ENCODE assay signal across 1 cellular context in the genomic region with DNA sequence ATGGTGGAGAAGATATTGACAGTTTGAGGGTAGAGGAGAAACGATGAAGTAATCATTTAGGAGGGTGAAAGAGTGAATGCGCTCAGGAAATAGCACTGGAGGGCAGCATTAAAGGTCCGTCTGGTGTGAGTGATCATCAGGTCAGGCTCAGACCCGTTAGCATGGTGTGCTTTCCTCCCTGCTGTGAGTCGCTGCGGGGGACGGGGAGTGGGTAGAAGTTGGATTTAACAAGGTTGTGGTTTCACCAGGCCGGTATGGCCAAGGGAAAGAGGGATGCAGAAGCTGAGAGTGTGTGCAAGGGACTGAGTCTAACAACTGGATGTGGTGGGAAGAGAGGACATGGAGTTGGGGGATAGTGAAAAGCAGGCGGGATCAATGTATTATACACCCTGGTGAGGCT.
TF ChIP-seq lines count a peak whose summit lies in the region.

No MANE protein-coding gene starts in this region.

TF ChIP-seq in HEK293, 187 proteins besides CTCF, POLR2A, EP300 and RAD21 (continued from another document):
- TF ChIP-seq ZNF560 (tag by site-specific recombination; IDR thresholded peaks at IDR 0.05; ENCODE audit: borderline replicate concordance) (no peak), AEBP2 (tag by site-specific recombination; IDR thresholded peaks at IDR 0.05; ENCODE audit: borderline replicate concordance) (no peak), ZNF629 (tag by site-specific recombination; IDR thresholded peaks at IDR 0.05) (no peak), ZNF514 (tag by site-specific recombination; IDR thresholded peaks at IDR 0.05) (no peak), ZNF169 (tag by site-specific recombination; IDR thresholded peaks at IDR 0.05) (no peak), KLF8 (tag by site-specific recombination; IDR thresholded peaks at IDR 0.05) (no peak), ZFHX2 (tag by site-specific recombination; conservative IDR thresholded peaks at IDR 0.05) (peak; percentile 69), EGR2 (tag by site-specific recombination; IDR thresholded peaks at IDR 0.05; ENCODE audit: low read depth) (peak; percentile 87), ZEB2 (tag by site-specific recombination; IDR thresholded peaks at IDR 0.05) (no peak), ZNF391 (tag by site-specific recombination; IDR thresholded peaks at IDR 0.05; ENCODE audit: borderline replicate concordance, low read depth) (no peak)
- TF ChIP-seq, protein P1, sequence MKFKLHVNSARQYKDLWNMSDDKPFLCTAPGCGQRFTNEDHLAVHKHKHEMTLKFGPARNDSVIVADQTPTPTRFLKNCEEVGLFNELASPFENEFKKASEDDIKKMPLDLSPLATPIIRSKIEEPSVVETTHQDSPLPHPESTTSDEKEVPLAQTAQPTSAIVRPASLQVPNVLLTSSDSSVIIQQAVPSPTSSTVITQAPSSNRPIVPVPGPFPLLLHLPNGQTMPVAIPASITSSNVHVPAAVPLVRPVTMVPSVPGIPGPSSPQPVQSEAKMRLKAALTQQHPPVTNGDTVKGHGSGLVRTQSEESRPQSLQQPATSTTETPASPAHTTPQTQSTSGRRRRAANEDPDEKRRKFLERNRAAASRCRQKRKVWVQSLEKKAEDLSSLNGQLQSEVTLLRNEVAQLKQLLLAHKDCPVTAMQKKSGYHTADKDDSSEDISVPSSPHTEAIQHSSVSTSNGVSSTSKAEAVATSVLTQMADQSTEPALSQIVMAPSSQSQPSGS (tag by site-specific recombination; IDR thresholded peaks at IDR 0.05; ENCODE audit: low read depth) = peak; percentile 31; the same call in 1 of the 2 replicates
TF ChIP-seq in HEK293: peak in this region for 4.
